In the genomic region with DNA sequence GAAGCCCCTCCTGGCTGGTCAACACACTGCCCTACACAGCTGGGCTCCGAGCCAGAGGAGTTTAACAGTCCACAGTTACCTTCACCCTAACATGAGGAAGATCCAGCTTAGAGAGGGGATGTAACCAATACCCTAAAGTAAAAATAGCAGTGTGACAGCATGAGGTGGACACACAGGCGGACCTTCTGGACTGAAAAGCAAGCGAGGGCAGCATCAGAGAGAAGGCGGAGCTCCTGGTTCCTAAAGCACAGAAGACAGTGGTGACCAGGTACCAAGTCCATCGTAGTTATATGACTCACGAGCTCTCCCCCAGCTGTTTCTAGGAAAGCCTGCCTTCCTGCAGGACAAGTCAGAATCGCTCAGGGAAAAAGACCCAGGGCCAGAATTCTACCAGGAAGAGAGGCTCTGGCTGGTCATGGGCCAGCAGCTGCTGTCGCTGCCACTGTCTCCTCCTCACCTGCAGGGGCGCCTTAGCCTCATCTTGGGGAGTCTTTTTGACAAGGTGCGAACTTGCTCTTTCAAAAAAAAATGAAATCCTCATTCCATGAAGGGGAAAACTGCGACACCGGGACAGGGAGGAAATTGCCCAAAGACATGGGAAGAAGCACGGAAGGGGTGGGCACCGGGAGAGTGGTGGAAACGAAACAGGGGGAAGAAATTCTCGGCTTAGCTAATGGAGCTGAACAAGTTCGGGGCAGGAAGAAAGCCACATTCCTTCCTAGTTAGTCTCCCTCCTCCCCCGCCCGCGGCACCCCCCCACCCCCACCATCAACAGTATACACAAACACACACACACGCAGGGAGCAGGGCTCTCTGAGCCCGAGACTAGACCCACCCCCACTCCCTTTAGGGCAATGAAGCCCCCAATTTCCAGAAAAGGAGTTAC, we compare ENCODE assay signal across 1 cellular context.
TF ChIP-seq lines count a peak whose summit lies in the region.

No MANE protein-coding gene starts in this region.

TF ChIP-seq in K562, 482 proteins besides CTCF, POLR2A, EP300 and RAD21 (continued from another document and continues in another):
- TF ChIP-seq, protein P1, sequence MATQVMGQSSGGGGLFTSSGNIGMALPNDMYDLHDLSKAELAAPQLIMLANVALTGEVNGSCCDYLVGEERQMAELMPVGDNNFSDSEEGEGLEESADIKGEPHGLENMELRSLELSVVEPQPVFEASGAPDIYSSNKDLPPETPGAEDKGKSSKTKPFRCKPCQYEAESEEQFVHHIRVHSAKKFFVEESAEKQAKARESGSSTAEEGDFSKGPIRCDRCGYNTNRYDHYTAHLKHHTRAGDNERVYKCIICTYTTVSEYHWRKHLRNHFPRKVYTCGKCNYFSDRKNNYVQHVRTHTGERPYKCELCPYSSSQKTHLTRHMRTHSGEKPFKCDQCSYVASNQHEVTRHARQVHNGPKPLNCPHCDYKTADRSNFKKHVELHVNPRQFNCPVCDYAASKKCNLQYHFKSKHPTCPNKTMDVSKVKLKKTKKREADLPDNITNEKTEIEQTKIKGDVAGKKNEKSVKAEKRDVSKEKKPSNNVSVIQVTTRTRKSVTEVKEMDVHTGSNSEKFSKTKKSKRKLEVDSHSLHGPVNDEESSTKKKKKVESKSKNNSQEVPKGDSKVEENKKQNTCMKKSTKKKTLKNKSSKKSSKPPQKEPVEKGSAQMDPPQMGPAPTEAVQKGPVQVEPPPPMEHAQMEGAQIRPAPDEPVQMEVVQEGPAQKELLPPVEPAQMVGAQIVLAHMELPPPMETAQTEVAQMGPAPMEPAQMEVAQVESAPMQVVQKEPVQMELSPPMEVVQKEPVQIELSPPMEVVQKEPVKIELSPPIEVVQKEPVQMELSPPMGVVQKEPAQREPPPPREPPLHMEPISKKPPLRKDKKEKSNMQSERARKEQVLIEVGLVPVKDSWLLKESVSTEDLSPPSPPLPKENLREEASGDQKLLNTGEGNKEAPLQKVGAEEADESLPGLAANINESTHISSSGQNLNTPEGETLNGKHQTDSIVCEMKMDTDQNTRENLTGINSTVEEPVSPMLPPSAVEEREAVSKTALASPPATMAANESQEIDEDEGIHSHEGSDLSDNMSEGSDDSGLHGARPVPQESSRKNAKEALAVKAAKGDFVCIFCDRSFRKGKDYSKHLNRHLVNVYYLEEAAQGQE (CRISPR knock-in tag; IDR thresholded peaks at IDR 0.05; ENCODE audit: low read depth): no peak
- TF ChIP-seq ELF2 (CRISPR knock-in tag; IDR thresholded peaks at IDR 0.05): no peak
- TF ChIP-seq, protein P2, sequence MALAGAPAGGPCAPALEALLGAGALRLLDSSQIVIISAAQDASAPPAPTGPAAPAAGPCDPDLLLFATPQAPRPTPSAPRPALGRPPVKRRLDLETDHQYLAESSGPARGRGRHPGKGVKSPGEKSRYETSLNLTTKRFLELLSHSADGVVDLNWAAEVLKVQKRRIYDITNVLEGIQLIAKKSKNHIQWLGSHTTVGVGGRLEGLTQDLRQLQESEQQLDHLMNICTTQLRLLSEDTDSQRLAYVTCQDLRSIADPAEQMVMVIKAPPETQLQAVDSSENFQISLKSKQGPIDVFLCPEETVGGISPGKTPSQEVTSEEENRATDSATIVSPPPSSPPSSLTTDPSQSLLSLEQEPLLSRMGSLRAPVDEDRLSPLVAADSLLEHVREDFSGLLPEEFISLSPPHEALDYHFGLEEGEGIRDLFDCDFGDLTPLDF (CRISPR knock-in tag; IDR thresholded peaks at IDR 0.05): 0 out of 2 replicates have a peak, but pooled peaks have one; percentile 29
- no peak for TF ChIP-seq PYGO2 (tag; IDR thresholded peaks at IDR 0.05)
- no peak for TF ChIP-seq RBM34 (IDR thresholded peaks at IDR 0.05; ENCODE audit: borderline replicate concordance, insufficient read depth, low read length)
- no peak for TF ChIP-seq HMG20B (CRISPR knock-in tag; IDR thresholded peaks at IDR 0.05)
- no peak for TF ChIP-seq HDGF (IDR thresholded peaks at IDR 0.05)
- no peak for TF ChIP-seq ZNF354B (CRISPR knock-in tag; IDR thresholded peaks at IDR 0.05)
- TF ChIP-seq ZNF146 (CRISPR knock-in tag; IDR thresholded peaks at IDR 0.05; ENCODE audit: unreplicated experiment): no peak
- TF ChIP-seq SMC3 (conservative IDR thresholded peaks at IDR 0.05; ENCODE audit: insufficient read depth, low read depth, low read length): 0 out of 2 replicates have a peak, but pooled peaks have one; percentile 28
- TF ChIP-seq KLF6 (CRISPR knock-in tag; IDR thresholded peaks at IDR 0.05; ENCODE audit: borderline replicate concordance): no peak
- TF ChIP-seq SMARCA5 (IDR thresholded peaks at IDR 0.05): no peak
- TF ChIP-seq ZNF408 (CRISPR knock-in tag; IDR thresholded peaks at IDR 0.05; ENCODE audit: low read depth): no peak
- TF ChIP-seq, protein P3, sequence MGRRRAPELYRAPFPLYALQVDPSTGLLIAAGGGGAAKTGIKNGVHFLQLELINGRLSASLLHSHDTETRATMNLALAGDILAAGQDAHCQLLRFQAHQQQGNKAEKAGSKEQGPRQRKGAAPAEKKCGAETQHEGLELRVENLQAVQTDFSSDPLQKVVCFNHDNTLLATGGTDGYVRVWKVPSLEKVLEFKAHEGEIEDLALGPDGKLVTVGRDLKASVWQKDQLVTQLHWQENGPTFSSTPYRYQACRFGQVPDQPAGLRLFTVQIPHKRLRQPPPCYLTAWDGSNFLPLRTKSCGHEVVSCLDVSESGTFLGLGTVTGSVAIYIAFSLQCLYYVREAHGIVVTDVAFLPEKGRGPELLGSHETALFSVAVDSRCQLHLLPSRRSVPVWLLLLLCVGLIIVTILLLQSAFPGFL (CRISPR knock-in tag; IDR thresholded peaks at IDR 0.05): no peak
- TF ChIP-seq KLF16 (IDR thresholded peaks at IDR 0.05): peak; percentile 57; the same call in 1 of the 2 replicates
- no peak for TF ChIP-seq GATAD2A (IDR thresholded peaks at IDR 0.05)
- TF ChIP-seq, protein P4, sequence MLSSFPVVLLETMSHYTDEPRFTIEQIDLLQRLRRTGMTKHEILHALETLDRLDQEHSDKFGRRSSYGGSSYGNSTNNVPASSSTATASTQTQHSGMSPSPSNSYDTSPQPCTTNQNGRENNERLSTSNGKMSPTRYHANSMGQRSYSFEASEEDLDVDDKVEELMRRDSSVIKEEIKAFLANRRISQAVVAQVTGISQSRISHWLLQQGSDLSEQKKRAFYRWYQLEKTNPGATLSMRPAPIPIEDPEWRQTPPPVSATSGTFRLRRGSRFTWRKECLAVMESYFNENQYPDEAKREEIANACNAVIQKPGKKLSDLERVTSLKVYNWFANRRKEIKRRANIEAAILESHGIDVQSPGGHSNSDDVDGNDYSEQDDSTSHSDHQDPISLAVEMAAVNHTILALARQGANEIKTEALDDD (IDR thresholded peaks at IDR 0.05): peak; percentile 82
- no peak; the same call in 1 of the 2 replicates for TF ChIP-seq TEAD4 (IDR thresholded peaks at IDR 0.05; ENCODE audit: low read length)
- no peak for TF ChIP-seq TEAD4 (CRISPR knock-in tag; IDR thresholded peaks at IDR 0.05; ENCODE audit: borderline replicate concordance)
- TF ChIP-seq POLR2AphosphoS2 (IDR thresholded peaks at IDR 0.05; ENCODE audit: low read length): no peak
- TF ChIP-seq, protein P5, sequence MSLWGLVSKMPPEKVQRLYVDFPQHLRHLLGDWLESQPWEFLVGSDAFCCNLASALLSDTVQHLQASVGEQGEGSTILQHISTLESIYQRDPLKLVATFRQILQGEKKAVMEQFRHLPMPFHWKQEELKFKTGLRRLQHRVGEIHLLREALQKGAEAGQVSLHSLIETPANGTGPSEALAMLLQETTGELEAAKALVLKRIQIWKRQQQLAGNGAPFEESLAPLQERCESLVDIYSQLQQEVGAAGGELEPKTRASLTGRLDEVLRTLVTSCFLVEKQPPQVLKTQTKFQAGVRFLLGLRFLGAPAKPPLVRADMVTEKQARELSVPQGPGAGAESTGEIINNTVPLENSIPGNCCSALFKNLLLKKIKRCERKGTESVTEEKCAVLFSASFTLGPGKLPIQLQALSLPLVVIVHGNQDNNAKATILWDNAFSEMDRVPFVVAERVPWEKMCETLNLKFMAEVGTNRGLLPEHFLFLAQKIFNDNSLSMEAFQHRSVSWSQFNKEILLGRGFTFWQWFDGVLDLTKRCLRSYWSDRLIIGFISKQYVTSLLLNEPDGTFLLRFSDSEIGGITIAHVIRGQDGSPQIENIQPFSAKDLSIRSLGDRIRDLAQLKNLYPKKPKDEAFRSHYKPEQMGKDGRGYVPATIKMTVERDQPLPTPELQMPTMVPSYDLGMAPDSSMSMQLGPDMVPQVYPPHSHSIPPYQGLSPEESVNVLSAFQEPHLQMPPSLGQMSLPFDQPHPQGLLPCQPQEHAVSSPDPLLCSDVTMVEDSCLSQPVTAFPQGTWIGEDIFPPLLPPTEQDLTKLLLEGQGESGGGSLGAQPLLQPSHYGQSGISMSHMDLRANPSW (CRISPR knock-in tag; IDR thresholded peaks at IDR 0.05): no peak
- TF ChIP-seq RAD51 (IDR thresholded peaks at IDR 0.05; ENCODE audit: borderline replicate concordance, low read depth): no peak
- no peak for TF ChIP-seq ARHGAP35 (IDR thresholded peaks at IDR 0.05; ENCODE audit: partially characterized antibody)
- TF ChIP-seq HNRNPLL (IDR thresholded peaks at IDR 0.05; ENCODE audit: low read depth, low read length, poor library complexity, severe bottlenecking): no peak
- TF ChIP-seq, protein P6, sequence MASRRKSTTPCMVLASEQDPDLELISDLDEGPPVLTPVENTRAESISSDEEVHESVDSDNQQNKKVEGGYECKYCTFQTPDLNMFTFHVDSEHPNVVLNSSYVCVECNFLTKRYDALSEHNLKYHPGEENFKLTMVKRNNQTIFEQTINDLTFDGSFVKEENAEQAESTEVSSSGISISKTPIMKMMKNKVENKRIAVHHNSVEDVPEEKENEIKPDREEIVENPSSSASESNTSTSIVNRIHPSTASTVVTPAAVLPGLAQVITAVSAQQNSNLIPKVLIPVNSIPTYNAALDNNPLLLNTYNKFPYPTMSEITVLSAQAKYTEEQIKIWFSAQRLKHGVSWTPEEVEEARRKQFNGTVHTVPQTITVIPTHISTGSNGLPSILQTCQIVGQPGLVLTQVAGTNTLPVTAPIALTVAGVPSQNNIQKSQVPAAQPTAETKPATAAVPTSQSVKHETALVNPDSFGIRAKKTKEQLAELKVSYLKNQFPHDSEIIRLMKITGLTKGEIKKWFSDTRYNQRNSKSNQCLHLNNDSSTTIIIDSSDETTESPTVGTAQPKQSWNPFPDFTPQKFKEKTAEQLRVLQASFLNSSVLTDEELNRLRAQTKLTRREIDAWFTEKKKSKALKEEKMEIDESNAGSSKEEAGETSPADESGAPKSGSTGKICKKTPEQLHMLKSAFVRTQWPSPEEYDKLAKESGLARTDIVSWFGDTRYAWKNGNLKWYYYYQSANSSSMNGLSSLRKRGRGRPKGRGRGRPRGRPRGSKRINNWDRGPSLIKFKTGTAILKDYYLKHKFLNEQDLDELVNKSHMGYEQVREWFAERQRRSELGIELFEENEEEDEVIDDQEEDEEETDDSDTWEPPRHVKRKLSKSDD (conservative IDR thresholded peaks at IDR 0.05; ENCODE audit: low read length): no peak
- no peak for TF ChIP-seq SNRNP70 (optimal IDR thresholded peaks at IDR 0.05; ENCODE audit: low read depth, low read length)
- no peak for TF ChIP-seq IFI16 (CRISPR knock-in tag; IDR thresholded peaks at IDR 0.05)
- no peak; the same call in 1 of the 2 replicates for TF ChIP-seq BCOR (IDR thresholded peaks at IDR 0.05)
- TF ChIP-seq, protein P7, sequence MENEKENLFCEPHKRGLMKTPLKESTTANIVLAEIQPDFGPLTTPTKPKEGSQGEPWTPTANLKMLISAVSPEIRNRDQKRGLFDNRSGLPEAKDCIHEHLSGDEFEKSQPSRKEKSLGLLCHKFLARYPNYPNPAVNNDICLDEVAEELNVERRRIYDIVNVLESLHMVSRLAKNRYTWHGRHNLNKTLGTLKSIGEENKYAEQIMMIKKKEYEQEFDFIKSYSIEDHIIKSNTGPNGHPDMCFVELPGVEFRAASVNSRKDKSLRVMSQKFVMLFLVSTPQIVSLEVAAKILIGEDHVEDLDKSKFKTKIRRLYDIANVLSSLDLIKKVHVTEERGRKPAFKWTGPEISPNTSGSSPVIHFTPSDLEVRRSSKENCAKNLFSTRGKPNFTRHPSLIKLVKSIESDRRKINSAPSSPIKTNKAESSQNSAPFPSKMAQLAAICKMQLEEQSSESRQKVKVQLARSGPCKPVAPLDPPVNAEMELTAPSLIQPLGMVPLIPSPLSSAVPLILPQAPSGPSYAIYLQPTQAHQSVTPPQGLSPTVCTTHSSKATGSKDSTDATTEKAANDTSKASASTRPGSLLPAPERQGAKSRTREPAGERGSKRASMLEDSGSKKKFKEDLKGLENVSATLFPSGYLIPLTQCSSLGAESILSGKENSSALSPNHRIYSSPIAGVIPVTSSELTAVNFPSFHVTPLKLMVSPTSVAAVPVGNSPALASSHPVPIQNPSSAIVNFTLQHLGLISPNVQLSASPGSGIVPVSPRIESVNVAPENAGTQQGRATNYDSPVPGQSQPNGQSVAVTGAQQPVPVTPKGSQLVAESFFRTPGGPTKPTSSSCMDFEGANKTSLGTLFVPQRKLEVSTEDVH (IDR thresholded peaks at IDR 0.05; ENCODE audit: low read depth, partially characterized antibody): no peak
- TF ChIP-seq, protein P8, sequence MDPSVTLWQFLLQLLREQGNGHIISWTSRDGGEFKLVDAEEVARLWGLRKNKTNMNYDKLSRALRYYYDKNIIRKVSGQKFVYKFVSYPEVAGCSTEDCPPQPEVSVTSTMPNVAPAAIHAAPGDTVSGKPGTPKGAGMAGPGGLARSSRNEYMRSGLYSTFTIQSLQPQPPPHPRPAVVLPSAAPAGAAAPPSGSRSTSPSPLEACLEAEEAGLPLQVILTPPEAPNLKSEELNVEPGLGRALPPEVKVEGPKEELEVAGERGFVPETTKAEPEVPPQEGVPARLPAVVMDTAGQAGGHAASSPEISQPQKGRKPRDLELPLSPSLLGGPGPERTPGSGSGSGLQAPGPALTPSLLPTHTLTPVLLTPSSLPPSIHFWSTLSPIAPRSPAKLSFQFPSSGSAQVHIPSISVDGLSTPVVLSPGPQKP (CRISPR knock-in tag; IDR thresholded peaks at IDR 0.05): no peak
- TF ChIP-seq, protein P9, sequence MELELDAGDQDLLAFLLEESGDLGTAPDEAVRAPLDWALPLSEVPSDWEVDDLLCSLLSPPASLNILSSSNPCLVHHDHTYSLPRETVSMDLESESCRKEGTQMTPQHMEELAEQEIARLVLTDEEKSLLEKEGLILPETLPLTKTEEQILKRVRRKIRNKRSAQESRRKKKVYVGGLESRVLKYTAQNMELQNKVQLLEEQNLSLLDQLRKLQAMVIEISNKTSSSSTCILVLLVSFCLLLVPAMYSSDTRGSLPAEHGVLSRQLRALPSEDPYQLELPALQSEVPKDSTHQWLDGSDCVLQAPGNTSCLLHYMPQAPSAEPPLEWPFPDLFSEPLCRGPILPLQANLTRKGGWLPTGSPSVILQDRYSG (tag; conservative IDR thresholded peaks at IDR 0.05; ENCODE audit: low read depth): no peak
- TF ChIP-seq CHD4 (IDR thresholded peaks at IDR 0.05; ENCODE audit: insufficient read depth, insufficient replicate concordance, low read depth, low read length, poor library complexity, severe bottlenecking): no peak
- no peak for TF ChIP-seq ZNF785 (CRISPR knock-in tag; IDR thresholded peaks at IDR 0.05)
